Comparison of ENCODE assay signal across 8 cellular contexts in the genomic region with DNA sequence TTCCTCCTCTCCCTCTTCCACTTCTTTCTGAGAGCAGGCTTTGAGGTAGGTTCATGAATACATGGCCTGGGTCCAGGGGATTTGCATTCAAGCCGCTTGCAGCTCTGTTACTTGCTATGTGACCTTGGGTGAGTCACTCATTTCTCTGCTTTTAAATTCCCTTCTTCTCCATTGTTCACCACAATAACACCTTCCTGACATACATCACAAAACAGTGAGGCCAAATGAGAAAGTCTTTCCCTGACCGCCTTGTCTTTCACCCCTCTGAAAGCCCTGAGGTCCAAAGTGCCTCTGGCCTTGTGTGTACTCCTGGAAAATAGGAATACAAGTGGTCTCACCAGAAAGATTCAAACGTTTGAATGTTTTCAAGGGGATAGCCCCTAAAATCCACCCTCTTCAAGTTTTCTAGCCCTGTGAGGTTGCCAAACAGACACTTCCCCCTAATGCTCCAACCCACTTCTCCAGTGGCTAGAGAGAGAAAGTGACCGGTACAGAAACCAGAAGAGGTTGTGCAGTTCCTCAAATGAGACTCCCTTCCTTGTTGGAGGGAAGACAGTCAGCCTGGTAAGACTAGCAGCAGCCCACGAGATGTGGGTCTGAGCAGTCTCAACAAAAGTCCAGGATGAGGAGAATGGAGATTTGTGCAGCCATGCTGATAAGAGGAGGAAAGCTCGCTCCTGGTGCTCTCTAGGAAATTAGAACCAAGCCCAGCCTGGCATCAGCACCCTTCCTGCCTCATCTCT.
A peak's percentile ranks its signal among the peaks of the same experiment; 100 is the strongest.
DNase-seq lines count a peak whose midpoint lies in the region; ATAC-seq lines count a peak whose summit lies in the region.

No MANE protein-coding gene starts in this region.

- in situ Hi-C loops in ACHN (cut with HindIII; ENCODE audit: low pct_ligation_motif_present, low pct_unique_long_range_greater_than_20kb, low sequenced_read_pairs) (no loop called here), KBM-7 (cut with MboI; ENCODE audit: low pct_unique_long_range_greater_than_20kb, low sequenced_read_pairs) (no loop called here)

- H3K27ac ChIP-seq in layer of hippocampus (ENCODE audit: low read depth, low read length), result peak overlapping the region; percentile 98

- peak; percentile 72 for ATAC-seq in stimulated activated naive CD8-positive, alpha-beta T cell treated with anti-CD3 and anti-CD28 coated beads, Interleukin-15, amount 100 ng/mL, for 72 hours
- ATAC-seq in HG03442 (IDR thresholded peaks at IDR 0.05; ENCODE audit: unreplicated experiment) (no peak), HG02970 (IDR thresholded peaks at IDR 0.05; ENCODE audit: low FRiP score, unreplicated experiment) (no peak)

- H3K27me3 Mint-ChIP-seq in stimulated activated naive CD8-positive, alpha-beta T cell treated with anti-CD3 and anti-CD28 coated beads, Interleukin-15, amount 100 ng/mL, for 72 hours, result peaks cover 43% of the 10 kb centered on the region

- peak overlapping the region in 1 of 2 donors; percentile 59 for H3K4me3 Mint-ChIP-seq in stimulated activated naive CD8-positive, alpha-beta T cell treated with anti-CD3 and anti-CD28 coated beads, Interleukin-15, amount 100 ng/mL, for 72 hours

- H3K27me3 ChIP-seq in layer of hippocampus (ENCODE audit: control insufficient read depth, insufficient read depth, low read length), result no peaks in the 10 kb centered on the region

- DNase-seq in ACHN, result peak; percentile 54
- DNase-seq in KBM-7, result peak; percentile 35
- peak; percentile 96 for DNase-seq in astrocyte of the hippocampus (ENCODE audit: low read depth, low spot score)
- peak in 1 of 2 donors; percentile 26 for DNase-seq in stimulated activated naive CD8-positive, alpha-beta T cell treated with anti-CD3 and anti-CD28 coated beads, Interleukin-15, amount 100 ng/mL, for 72 hours
- no peak for DNase-seq in NCI-H774 (lab: John Stamatoyannopoulos, UW)

- peaks cover 37% of the 10 kb centered on the region for H3K4me1 Mint-ChIP-seq in stimulated activated naive CD8-positive, alpha-beta T cell treated with anti-CD3 and anti-CD28 coated beads, Interleukin-15, amount 100 ng/mL, for 72 hours

- H3K27ac Mint-ChIP-seq in stimulated activated naive CD8-positive, alpha-beta T cell treated with anti-CD3 and anti-CD28 coated beads, Interleukin-15, amount 100 ng/mL, for 72 hours, result peak overlapping the region in 1 of 2 donors; percentile 23

- no peaks in the 10 kb centered on the region for H3K9me3 Mint-ChIP-seq in stimulated activated naive CD8-positive, alpha-beta T cell treated with anti-CD3 and anti-CD28 coated beads, Interleukin-15, amount 100 ng/mL, for 72 hours
